ENCODE assay signal across 9 cellular contexts in the genomic region with DNA sequence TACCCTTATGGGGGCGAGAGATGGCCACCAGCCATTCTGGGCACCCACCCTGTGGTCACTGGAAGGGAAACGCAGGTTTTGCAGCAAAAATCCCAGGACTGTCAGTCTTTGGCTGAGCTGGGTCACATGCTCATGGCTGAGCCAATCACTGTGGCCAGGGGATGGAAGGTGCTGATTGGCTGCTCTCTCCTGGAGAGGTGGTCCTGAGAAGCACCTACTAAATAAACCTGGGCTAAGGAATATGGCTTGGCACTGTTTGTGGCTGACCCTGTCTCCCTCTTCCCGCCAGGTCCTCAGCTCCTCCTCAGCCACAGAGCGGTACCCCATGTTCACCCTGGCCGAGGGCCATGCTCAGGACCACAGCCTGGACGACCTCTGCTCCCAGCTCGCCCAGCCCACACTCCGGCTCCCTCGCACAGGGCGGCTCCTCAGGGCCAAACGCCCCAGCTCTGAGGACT. TPM values are rescaled to one million over a fixed set of nuclear protein-coding genes. Genes with fewer than 3 reads are reported as not detected.
DNase-seq lines count a peak whose midpoint lies in the region; ATAC-seq and TF ChIP-seq lines count a peak whose summit lies in the region.
"Had no signal": no experiment of that assay in that cellular context is flagged by ENCODE, and none has a peak within 500 bp of the region (broad histone marks: within the 10 kb centered on the region; RNA-seq: fewer than 3 reads in every experiment).

No MANE protein-coding gene starts in this region.

- H3K4me2 ChIP-seq in OCI-LY7 (ENCODE audit: low read length), result peak overlapping the region; percentile 67
- H3K4me2 ChIP-seq in smooth muscle cell, result no peak overlapping the region

- H3K79me2 ChIP-seq in OCI-LY7 (ENCODE audit: insufficient read depth, low read depth, low read length) (no peaks in the 10 kb centered on the region; the same call in 1 of the 2 replicates), smooth muscle cell (ENCODE audit: low read depth) (no peaks in the 10 kb centered on the region)

- H3K9me3 ChIP-seq in OCI-LY7 (ENCODE audit: low read length) (no peaks in the 10 kb centered on the region), smooth muscle cell (replicated peaks; ENCODE audit: low read depth) (no peaks in the 10 kb centered on the region)

- H3K9me2 ChIP-seq in OCI-LY7 (ENCODE audit: insufficient read depth, low read length), result no peaks in the 10 kb centered on the region

- H3K9me3 Mint-ChIP-seq in activated T-cell treated with anti-CD3 and anti-CD28 coated beads, Interleukin-2, amount 50 U/mL, for 4 hours, result no peaks in the 10 kb centered on the region

- peaks cover 41% of the 10 kb centered on the region for H3K4me1 Mint-ChIP-seq in activated T-cell treated with anti-CD3 and anti-CD28 coated beads, Interleukin-2, amount 50 U/mL, for 4 hours (ENCODE audit: low read depth)

- WGBS in smooth muscle cell (ENCODE audit: low lambda C conversion rate), result 97% methylated on average over 11 of the region's 11 CpGs

- H4K20me1 ChIP-seq in OCI-LY7 (ENCODE audit: insufficient read depth, low read length), result no peaks in the 10 kb centered on the region
- H4K20me1 ChIP-seq in smooth muscle cell (ENCODE audit: low read depth), result peaks cover 17% of the 10 kb centered on the region

- no peaks in the 10 kb centered on the region for H3K27me3 ChIP-seq in smooth muscle cell (ENCODE audit: low read depth)

- H3K36me3 ChIP-seq in OCI-LY7 (ENCODE audit: insufficient read depth, low read length) (peaks cover 90% of the 10 kb centered on the region), smooth muscle cell (ENCODE audit: low read depth) (no peaks in the 10 kb centered on the region)

- peak; percentile 61 to 65 for ATAC-seq in activated T-cell treated with anti-CD3 and anti-CD28 coated beads, Interleukin-2, amount 50 U/mL, for 4 hours
- peak; percentile 53 for ATAC-seq in stimulated activated naive CD8-positive, alpha-beta T cell treated with anti-CD3 and anti-CD28 coated beads, Interleukin-15, Interleukin-2, amounts not matched to agents 100 U/mL and 50 U/mL, for 24 hours

- DNase-seq in activated T-cell treated with anti-CD3 and anti-CD28 coated beads, Interleukin-2, amount 50 U/mL, for 4 hours, result no peak
- no peak for DNase-seq in activated T-cell treated with anti-CD3 and anti-CD28 coated beads, Interleukin-2, amount 50 U/mL, for 1 hour
- DNase-seq in OCI-LY7 (ENCODE audit: low spot score) (peak; percentile 65), dermis blood vessel endothelial cell (peak; percentile 43), smooth muscle cell (lab: John Stamatoyannopoulos, UW; ENCODE audit: unreplicated experiment) (no peak), middle frontal gyrus (ENCODE audit: extremely low spot score, low spot score) (no peak), NCI-H1694 treated with DMSO at 0.1 percent for 48 hours (lab: John Stamatoyannopoulos, UW) (no peak)
- DNase-seq in stimulated activated naive CD8-positive, alpha-beta T cell treated with anti-CD3 and anti-CD28 coated beads, Interleukin-15, Interleukin-2, amounts not matched to agents 100 U/mL and 50 U/mL, for 24 hours, result peak; percentile 56
- DNase-seq: activated gamma-delta T cell had no signal

- peaks cover 9% of the 10 kb centered on the region for H3K36me3 Mint-ChIP-seq in activated T-cell treated with anti-CD3 and anti-CD28 coated beads, Interleukin-2, amount 50 U/mL, for 4 hours (ENCODE audit: insufficient read depth)

- intact Hi-C loops in OCI-LY7 (cut with micrococcal nuclease; ENCODE audit: unreplicated experiment), result no loop called here

- no TSS peak for BruUV-seq in OCI-LY7 (replicated peaks; lab: Mats Ljungman, UMichigan)

- H2AFZ ChIP-seq in OCI-LY7 (ENCODE audit: low read length) (no peak overlapping the region), smooth muscle cell (ENCODE audit: low read depth) (no peak overlapping the region)

- H3K4me3 Mint-ChIP-seq in activated T-cell treated with anti-CD3 and anti-CD28 coated beads, Interleukin-2, amount 50 U/mL, for 4 hours, result no peak overlapping the region

- no peak overlapping the region for H3K9ac ChIP-seq in smooth muscle cell (ENCODE audit: low read depth)

- peaks cover 12% of the 10 kb centered on the region for H3F3A ChIP-seq in smooth muscle cell (ENCODE audit: low read depth)

- no peaks in the 10 kb centered on the region for H3K27me3 Mint-ChIP-seq in activated T-cell treated with anti-CD3 and anti-CD28 coated beads, Interleukin-2, amount 50 U/mL, for 4 hours (ENCODE audit: low read depth)

- no peak overlapping the region for H3K4me3 ChIP-seq in OCI-LY7 (ENCODE audit: low read depth, low read length, poor library complexity, severe bottlenecking)
- no peak overlapping the region for H3K4me3 ChIP-seq in smooth muscle cell

- CTCF ChIA-PET in OCI-LY7 (lab: Charles Lee; ENCODE audit: unreplicated experiment), result no interaction called here

- no peak for TF ChIP-seq CTCF in OCI-LY7 (conservative IDR thresholded peaks at IDR 0.05; ENCODE audit: low read length)
- TF ChIP-seq CTCF in smooth muscle cell (IDR thresholded peaks at IDR 0.05; ENCODE audit: borderline replicate concordance, insufficient read depth, poor library complexity, severe bottlenecking), result no peak

- POLR2A ChIA-PET in OCI-LY7 (lab: Charles Lee), result interaction anchor here (0.6 to 1.0 kb wide), 4 partner anchors 14 to 149 kb away, joined by 3 to 4 read pairs (median 3); a partner anchor contains a TSS

- H3K4me1 ChIP-seq in OCI-LY7 (ENCODE audit: insufficient read depth, low read length, poor library complexity, severe bottlenecking) (peaks cover 38% of the 10 kb centered on the region), smooth muscle cell (ENCODE audit: low read depth) (no peaks in the 10 kb centered on the region)

- H3K27ac ChIP-seq in OCI-LY7 (ENCODE audit: low read depth, low read length, poor library complexity, severe bottlenecking) (peak overlapping the region; percentile 88), smooth muscle cell (ENCODE audit: low read depth) (no peak overlapping the region)

RNA-seq across cellular contexts. Expression of a gene that starts 8.9 kb away (rescaled TPM):
- total RNA-seq in activated T-cell treated with anti-CD3 and anti-CD28 coated beads, Interleukin-2, amount 50 U/mL, for 4 hours, result 10 to 100 TPM; 36.3 to 47.1 (median 39.9) TPM
- total RNA-seq in OCI-LY7 (2014; rRNA removed; shearing (Covaris generic)), result 21.1 and 29.6 TPM in 2 replicates
- total RNA-seq in OCI-LY7 (2022) (46.8 and 48.2 TPM in 2 replicates), dermis blood vessel endothelial cell (9.5 and 12.6 TPM in 2 replicates), smooth muscle cell (12.9 and 13.8 TPM in 2 replicates)
- 19.0 and 29.7 TPM in 2 replicates for polyA plus RNA-seq in smooth muscle cell

RNA-seq across cellular contexts. Expression of a gene that starts 13.2 kb away (rescaled TPM):
- total RNA-seq in activated T-cell treated with anti-CD3 and anti-CD28 coated beads, Interleukin-2, amount 50 U/mL, for 4 hours, result 10 to 100 TPM; 74.2 to 95.4 (median 87.4) TPM
- 44.9 and 53.6 TPM in 2 replicates for total RNA-seq in OCI-LY7 (2014; rRNA removed; shearing (Covaris generic))
- total RNA-seq in OCI-LY7 (2022) (57.0 and 58.4 TPM in 2 replicates), dermis blood vessel endothelial cell (8.6 and 11.2 TPM in 2 replicates), smooth muscle cell (4.9 and 7.1 TPM in 2 replicates)
- polyA plus RNA-seq in smooth muscle cell, result 10.1 and 18.0 TPM in 2 replicates

RNA-seq across cellular contexts. Expression of a gene that starts 16.2 kb away (rescaled TPM):
- 10 to 100 TPM; 15.3 to 19.8 (median 19.7) TPM for total RNA-seq in activated T-cell treated with anti-CD3 and anti-CD28 coated beads, Interleukin-2, amount 50 U/mL, for 4 hours
- 22.4 and 25.3 TPM in 2 replicates for total RNA-seq in OCI-LY7 (2014; rRNA removed; shearing (Covaris generic))
- total RNA-seq in OCI-LY7 (2022) (26.6 and 28.1 TPM in 2 replicates), dermis blood vessel endothelial cell (4.6 and 7.6 TPM in 2 replicates), smooth muscle cell (5.4 and 10.1 TPM in 2 replicates)
- 22.2 and 25.3 TPM in 2 replicates for polyA plus RNA-seq in smooth muscle cell

RNA-seq across cellular contexts. Expression of a gene that starts 34.5 kb away (rescaled TPM):
- under 1 TPM in 2 of 3 donors, not detected in 1; 0.43 to 0.95 TPM for total RNA-seq in activated T-cell treated with anti-CD3 and anti-CD28 coated beads, Interleukin-2, amount 50 U/mL, for 4 hours
- total RNA-seq in OCI-LY7 (2014; rRNA removed; shearing (Covaris generic)), result 0.44 TPM in 1 of 2 replicates, not detected in the other
- total RNA-seq in OCI-LY7 (2022), result not detected in 2 replicates
- total RNA-seq in dermis blood vessel endothelial cell, result 0.17 TPM in 1 of 2 replicates, not detected in the other
- 19.8 and 37.1 TPM in 2 replicates for total RNA-seq in smooth muscle cell
- 8.8 and 30.2 TPM in 2 replicates for polyA plus RNA-seq in smooth muscle cell

RNA-seq across cellular contexts. Expression of a gene that starts 35.4 kb away (rescaled TPM):
- under 1 TPM; 0.15 to 0.27 (median 0.24) TPM for total RNA-seq in activated T-cell treated with anti-CD3 and anti-CD28 coated beads, Interleukin-2, amount 50 U/mL, for 4 hours
- total RNA-seq in OCI-LY7 (2014; rRNA removed; shearing (Covaris generic)), result not detected in 2 replicates
- total RNA-seq in OCI-LY7 (2022) (not detected in 2 replicates), dermis blood vessel endothelial cell (under 0.01 TPM in 1 of 2 replicates, not detected in the other), smooth muscle cell (5.3 and 6.3 TPM in 2 replicates)
- polyA plus RNA-seq in smooth muscle cell, result 6.8 and 9.0 TPM in 2 replicates

Comparison
In these comparisons a context has a peak if more than half of its experiments do, and no peak if none do; other contexts are left out.
1. DNase-seq: peak in OCI-LY7 (single experiment), dermis blood vessel endothelial cell (single experiment) and stimulated activated naive CD8-positive, alpha-beta T cell treated with anti-CD3 and anti-CD28 coated beads, Interleukin-15, Interleukin-2, amounts not matched to agents 100 U/mL and 50 U/mL, for 24 hours (single experiment); none in activated T-cell treated with anti-CD3 and anti-CD28 coated beads, Interleukin-2, amount 50 U/mL, for 4 hours (single experiment), activated T-cell treated with anti-CD3 and anti-CD28 coated beads, Interleukin-2, amount 50 U/mL, for 1 hour (single experiment), smooth muscle cell (single experiment), middle frontal gyrus (single experiment) and NCI-H1694 treated with DMSO at 0.1 percent for 48 hours (single experiment).